In the genomic region with DNA sequence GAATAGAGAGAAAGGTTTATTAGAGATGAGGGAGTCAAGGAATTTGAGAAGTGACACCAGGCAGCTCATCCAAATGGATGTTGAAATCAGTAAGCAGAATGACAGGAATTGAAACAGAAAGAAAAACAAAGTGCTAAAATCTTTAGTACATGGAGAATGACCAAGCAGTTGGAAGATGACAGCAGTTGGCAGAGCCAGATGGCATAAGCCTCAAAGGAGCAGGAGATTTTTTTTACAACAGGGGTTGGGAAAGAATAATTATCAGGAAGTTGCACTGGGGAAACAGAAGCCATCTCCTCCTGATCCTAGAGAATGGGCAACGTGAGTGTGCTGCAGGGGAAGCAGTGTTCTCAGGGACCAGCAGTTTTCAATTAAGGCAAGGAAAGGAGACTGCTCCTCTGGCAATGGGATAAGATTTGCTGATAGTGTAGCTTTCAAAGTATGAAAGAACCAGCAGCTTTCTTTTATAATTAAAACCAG, we compare ENCODE assay signal across 1 cellular context.
A peak's percentile ranks its signal among the peaks of the same experiment; 100 is the strongest.
TF ChIP-seq lines count a peak whose summit lies in the region.

No MANE protein-coding gene starts in this region.

TF ChIP-seq in GM12878, 131 proteins besides CTCF, POLR2A, EP300 and RAD21:
- TF ChIP-seq, protein P1, sequence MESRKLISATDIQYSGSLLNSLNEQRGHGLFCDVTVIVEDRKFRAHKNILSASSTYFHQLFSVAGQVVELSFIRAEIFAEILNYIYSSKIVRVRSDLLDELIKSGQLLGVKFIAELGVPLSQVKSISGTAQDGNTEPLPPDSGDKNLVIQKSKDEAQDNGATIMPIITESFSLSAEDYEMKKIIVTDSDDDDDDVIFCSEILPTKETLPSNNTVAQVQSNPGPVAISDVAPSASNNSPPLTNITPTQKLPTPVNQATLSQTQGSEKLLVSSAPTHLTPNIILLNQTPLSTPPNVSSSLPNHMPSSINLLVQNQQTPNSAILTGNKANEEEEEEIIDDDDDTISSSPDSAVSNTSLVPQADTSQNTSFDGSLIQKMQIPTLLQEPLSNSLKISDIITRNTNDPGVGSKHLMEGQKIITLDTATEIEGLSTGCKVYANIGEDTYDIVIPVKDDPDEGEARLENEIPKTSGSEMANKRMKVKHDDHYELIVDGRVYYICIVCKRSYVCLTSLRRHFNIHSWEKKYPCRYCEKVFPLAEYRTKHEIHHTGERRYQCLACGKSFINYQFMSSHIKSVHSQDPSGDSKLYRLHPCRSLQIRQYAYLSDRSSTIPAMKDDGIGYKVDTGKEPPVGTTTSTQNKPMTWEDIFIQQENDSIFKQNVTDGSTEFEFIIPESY (IDR thresholded peaks at IDR 0.05), result no peak
- peak; percentile 25 to 56; a peak in 2 of 4 replicates for TF ChIP-seq IKZF2 (IDR thresholded peaks at IDR 0.05)
- TF ChIP-seq STAT1 (conservative IDR thresholded peaks at IDR 0.05), result no peak
- TF ChIP-seq JUNB (IDR thresholded peaks at IDR 0.05), result peak; percentile 59
